Comparison of ENCODE assay signal across 8 cellular contexts in genomic region chr5:150461231-150461630, GRCh38. TPM values are rescaled to one million over a fixed set of nuclear protein-coding genes. Genes with fewer than 3 reads are reported as not detected.
DNase-seq lines count a peak whose midpoint lies in the region; ATAC-seq and TF ChIP-seq lines count a peak whose summit lies in the region.

No MANE protein-coding gene starts in this region.

- peak overlapping the region; percentile 33 for H3K4me2 ChIP-seq in KMS-11

- peaks cover 3% of the 10 kb centered on the region for H3K27me3 Mint-ChIP-seq in central memory CD8-positive, alpha-beta T cell

- peak overlapping the region; percentile 38 for H3K27ac Mint-ChIP-seq in central memory CD8-positive, alpha-beta T cell (ENCODE audit: low read depth)

- no peaks in the 10 kb centered on the region for H3K9me3 ChIP-seq in testis

- H3K9ac ChIP-seq in KMS-11 = peak overlapping the region; percentile 18; the same call in 1 of the 2 replicates

- H3K27me3 ChIP-seq in KMS-11 (ENCODE audit: insufficient read depth, low read depth) = no peaks in the 10 kb centered on the region
- H3K27me3 ChIP-seq in testis = no peaks in the 10 kb centered on the region

- H3K4me1 Mint-ChIP-seq in central memory CD8-positive, alpha-beta T cell = peaks cover 17% of the 10 kb centered on the region

- intact Hi-C loops in testis (cut with DNase I; ENCODE audit: low total_unique reads) = loop anchor here (10.0 kb wide), 1 partner anchor 64 kb away; no protein-coding TSS in a partner anchor

- no peaks in the 10 kb centered on the region for H3K79me2 ChIP-seq in KMS-11 (ENCODE audit: insufficient read depth, low read depth)

- no peak overlapping the region for H3K4me3 Mint-ChIP-seq in central memory CD8-positive, alpha-beta T cell

- no peak overlapping the region for H3K4me3 ChIP-seq in KMS-11 (IDR thresholded peaks at IDR 0.05; ENCODE audit: insufficient read depth, low read depth, low read length)
- no peak overlapping the region for H3K4me3 ChIP-seq in testis

- peak; percentile 69 for ATAC-seq in GM18505 (IDR thresholded peaks at IDR 0.05; ENCODE audit: unreplicated experiment)
- ATAC-seq in GM21717 (IDR thresholded peaks at IDR 0.05; ENCODE audit: unreplicated experiment) = peak; percentile 87
- no peak for ATAC-seq in central memory CD8-positive, alpha-beta T cell (replicated peaks; ENCODE audit: extremely low read depth, poor library complexity, severe bottlenecking)

- peak overlapping the region; percentile 49 for H2AFZ ChIP-seq in KMS-11 (ENCODE audit: low read depth)

- H3K36me3 ChIP-seq in KMS-11 (ENCODE audit: insufficient read depth) (no peaks in the 10 kb centered on the region), testis (ENCODE audit: low read depth, missing control alignments) (no peaks in the 10 kb centered on the region)

- H3K27ac ChIP-seq in KMS-11 (peak overlapping the region; percentile 40), testis (no peak overlapping the region)

- TF ChIP-seq POLR2A in GM18505 (IDR thresholded peaks at IDR 0.05; ENCODE audit: borderline replicate concordance, extremely low read depth, insufficient read depth, insufficient read length) = peak; percentile 24
- no peak for TF ChIP-seq POLR2A in testis (IDR thresholded peaks at IDR 0.05)

- no peak for TF ChIP-seq CTCF in KMS-11 (conservative IDR thresholded peaks at IDR 0.05; ENCODE audit: low read depth, low read length)
- TF ChIP-seq CTCF in testis (IDR thresholded peaks at IDR 0.05) = no peak

- H3K9me3 Mint-ChIP-seq in central memory CD8-positive, alpha-beta T cell = no peaks in the 10 kb centered on the region

- H3K36me3 Mint-ChIP-seq in central memory CD8-positive, alpha-beta T cell (ENCODE audit: insufficient read depth) = peaks cover 2% of the 10 kb centered on the region

- H3K4me1 ChIP-seq in KMS-11 (ENCODE audit: low read depth, poor library complexity, severe bottlenecking) (peaks cover 19% of the 10 kb centered on the region), testis (peaks cover 36% of the 10 kb centered on the region)

- no peak for DNase-seq in central memory CD8-positive, alpha-beta T cell (ENCODE audit: low spot score in 2 of 2)
- DNase-seq in COLO829 (ENCODE audit: low spot score) = no peak
- DNase-seq in activated gamma-delta T cell treated with Interleukin-2 at 50 U/mL for 16 hours = no peak
- no peak for DNase-seq in testis
- no peak for DNase-seq in CD1c-positive myeloid dendritic cell (ENCODE audit: extremely low spot score)

- 63 to 86% methylated on average over 2 of the region's 2 CpGs for WGBS in testis, 2 donors

- H4K20me1 ChIP-seq in KMS-11 (ENCODE audit: insufficient read depth) = no peaks in the 10 kb centered on the region

RNA-seq across cellular contexts. Expression of gene RPS14, which starts 11.7 kb away (rescaled TPM):
- total RNA-seq in testis = 1,000 to 10,000 TPM in 1 of 2 donors, 100 to 1,000 TPM in 1; 781 to 1,273 TPM
- 1,234 TPM for polyA plus RNA-seq in testis (ENCODE audit: insufficient read depth, low read depth, low replicate concordance)

RNA-seq across cellular contexts. Expression of gene NDST1, which starts 46.7 kb away (rescaled TPM):
- total RNA-seq in testis = 100 to 1,000 TPM; 167 to 174 TPM
- polyA plus RNA-seq in testis (ENCODE audit: insufficient read depth, low read depth, low replicate concordance) = 55.0 TPM

RNA-seq across cellular contexts. Expression of gene CD74, which starts 48.5 kb away (rescaled TPM):
- total RNA-seq in testis = 100 to 1,000 TPM; 137 to 223 TPM
- polyA plus RNA-seq in testis (ENCODE audit: insufficient read depth, low read depth, low replicate concordance) = 1,318 TPM
